Comparison of ENCODE assay signal across 21 cellular contexts in the genomic region with DNA sequence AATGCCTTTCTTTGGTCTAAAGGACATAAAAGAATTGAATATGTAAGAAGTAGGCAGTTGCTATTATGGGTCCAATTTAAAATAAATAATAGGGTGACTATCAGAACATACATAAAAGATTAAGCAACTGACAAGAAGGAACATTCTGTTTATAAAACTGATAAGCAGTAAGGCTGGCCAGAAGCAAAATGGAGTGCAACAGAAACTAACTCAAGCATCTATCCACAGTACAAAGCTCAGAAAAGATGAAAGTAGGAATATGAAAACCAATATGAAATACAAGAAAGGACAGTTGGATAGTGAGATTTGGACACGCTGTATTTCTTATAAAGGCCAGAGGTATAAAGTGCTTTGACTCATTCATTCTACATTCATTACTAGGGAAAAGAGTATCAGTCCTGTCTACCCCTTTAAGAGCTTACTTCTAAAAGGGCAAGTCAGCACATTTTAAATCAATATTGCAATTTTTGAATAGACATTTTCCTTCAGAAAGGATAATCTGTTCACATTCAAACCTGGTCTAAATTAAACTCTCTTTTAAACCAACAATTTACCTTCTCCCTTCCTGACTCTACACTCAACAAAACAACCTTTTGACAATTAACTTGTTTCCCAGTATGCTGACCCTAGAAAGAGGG. TPM values are rescaled to one million over a fixed set of nuclear protein-coding genes. Genes with fewer than 3 reads are reported as not detected.
DNase-seq lines count a peak whose midpoint lies in the region; ATAC-seq and TF ChIP-seq lines count a peak whose summit lies in the region.
"Had no signal": no experiment of that assay in that cellular context is flagged by ENCODE, and none has a peak within 500 bp of the region (broad histone marks: within the 10 kb centered on the region; RNA-seq: fewer than 3 reads in every experiment).

No MANE protein-coding gene starts in this region.

- H3K23ac ChIP-seq in mesenchymal stem cell (ENCODE audit: low read length in 2 of 2), result no peak overlapping the region

- no peaks in the 10 kb centered on the region for H3K27me3 Mint-ChIP-seq in activated T-cell treated with anti-CD3 and anti-CD28 coated beads, Interleukin-2, amount 50 U/mL, for 24 hours
- H3K27me3 Mint-ChIP-seq in CD4-positive, alpha-beta T cell, result no peaks in the 10 kb centered on the region

- no peak overlapping the region for H4K8ac ChIP-seq in mesenchymal stem cell (ENCODE audit: low read length)

- H4K91ac ChIP-seq in mesenchymal stem cell (ENCODE audit: low read length), result no peak overlapping the region

- ATAC-seq in CD4-positive, alpha-beta T cell (ENCODE audit: poor library complexity), result no peak
- no peak for ATAC-seq in GM21447 (IDR thresholded peaks at IDR 0.05; ENCODE audit: unreplicated experiment)
- ATAC-seq: PC-3, SK-N-SH treated with all-trans-retinoic acid at 6 μM for 48 hours had no signal

- H2AFZ ChIP-seq in mesenchymal stem cell (ENCODE audit: low read depth, low read length), result no peak overlapping the region

- no peak overlapping the region for H3K14ac ChIP-seq in mesenchymal stem cell (ENCODE audit: low read length in 2 of 2)

- no peak overlapping the region for H2BK5ac ChIP-seq in mesenchymal stem cell (ENCODE audit: low read depth, low read length, poor library complexity, severe bottlenecking)

- WGBS in mesenchymal stem cell, result no CpG with 5 or more reads among the region's 1 CpG
- 0 to 44% (median 36%) methylated on average over 1 of the region's 1 CpG for WGBS in ovary, 3 donors

- H3K4me1 ChIP-seq in mesenchymal stem cell (ENCODE audit: control insufficient read depth, insufficient read depth, low read depth, low read length) (no peaks in the 10 kb centered on the region), ovary (ENCODE audit: insufficient read depth) (no peaks in the 10 kb centered on the region)
- H3K4me1 ChIP-seq: BE2C had no signal

- no peak overlapping the region for H3K4me2 ChIP-seq in mesenchymal stem cell (ENCODE audit: low read length, poor library complexity, severe bottlenecking)

- no peak for DNase-seq in activated T-cell treated with anti-CD3 and anti-CD28 coated beads, Interleukin-2, amount 50 U/mL, for 24 hours
- no peak for DNase-seq in activated T-cell treated with anti-CD3 and anti-CD28 coated beads, Interleukin-2, amount 50 U/mL, for 48 hours
- DNase-seq in CD4-positive, alpha-beta T cell, result no peak
- peak; percentile 23 for DNase-seq in amniotic epithelial cell (ENCODE audit: low read depth)
- DNase-seq in mesenchymal stem cell, result peak; percentile 18
- no peak for DNase-seq in NCI-H2227 treated with DMSO at 0.1 percent for 48 hours (lab: John Stamatoyannopoulos, UW)
- DNase-seq in ovary, result no peak
- DNase-seq: BE2C, DMS79, GOT3, KBM-7, MV-4-11, NCI-H187 treated with DMSO at 0.1 percent for 48 hours, NCI-H226, NCI-H524, PC-3, RPMI8226, SHP77 treated with DMSO at 0.1 percent for 48 hours had no signal

- no peak overlapping the region for H2BK15ac ChIP-seq in mesenchymal stem cell (ENCODE audit: low read depth, poor library complexity, severe bottlenecking)

- no peak for TF ChIP-seq POLR2A in ovary (IDR thresholded peaks at IDR 0.05)

- no peak for TF ChIP-seq EP300 in ovary (IDR thresholded peaks at IDR 0.05)

- H3K9ac ChIP-seq in mesenchymal stem cell (ENCODE audit: low read length), result no peak overlapping the region

- H3K4me3 ChIP-seq in mesenchymal stem cell (ENCODE audit: insufficient read depth in 1 of 2, low read depth in 1 of 2, low read length in 2 of 2) (no peak overlapping the region), ovary (no peak overlapping the region)

- peaks cover 95% of the 10 kb centered on the region for H3K36me3 Mint-ChIP-seq in activated T-cell treated with anti-CD3 and anti-CD28 coated beads, Interleukin-2, amount 50 U/mL, for 24 hours (ENCODE audit: low read depth)
- H3K36me3 Mint-ChIP-seq in CD4-positive, alpha-beta T cell (ENCODE audit: low read depth), result peaks cover 98% of the 10 kb centered on the region

- no peak overlapping the region for H2BK12ac ChIP-seq in mesenchymal stem cell (ENCODE audit: low read length in 2 of 2)

- intact Hi-C loops in CD4-positive, alpha-beta T cell (cut with DNase I, micrococcal nuclease), result no loop called here
- intact Hi-C loops in ovary (cut with DNase I), result no loop called here

- no peak overlapping the region for H2BK120ac ChIP-seq in mesenchymal stem cell (ENCODE audit: low read depth, low read length)

- no peak for TF ChIP-seq CTCF in CD4-positive, alpha-beta T cell (IDR thresholded peaks at IDR 0.05)
- no peak for TF ChIP-seq CTCF in ovary (IDR thresholded peaks at IDR 0.05)

- H3K9me3 Mint-ChIP-seq in activated T-cell treated with anti-CD3 and anti-CD28 coated beads, Interleukin-2, amount 50 U/mL, for 24 hours, result peaks cover 2% of the 10 kb centered on the region
- peaks cover 4% of the 10 kb centered on the region for H3K9me3 Mint-ChIP-seq in CD4-positive, alpha-beta T cell

- H3K27me3 ChIP-seq in CD4-positive, alpha-beta T cell (ENCODE audit: control insufficient read depth, insufficient read depth, low read length), result no peaks in the 10 kb centered on the region
- no peaks in the 10 kb centered on the region for H3K27me3 ChIP-seq in mesenchymal stem cell (ENCODE audit: control insufficient read depth in 1 of 2, insufficient read depth in 1 of 2, low read length in 2 of 2)
- H3K27me3 ChIP-seq in ovary, result no peaks in the 10 kb centered on the region
- H3K27me3 ChIP-seq: BE2C had no signal

- no peak overlapping the region for H3K18ac ChIP-seq in mesenchymal stem cell (ENCODE audit: low read depth in 1 of 2, low read length in 2 of 2)

- H2AK5ac ChIP-seq in mesenchymal stem cell (ENCODE audit: low read length, severe bottlenecking), result no peak overlapping the region

- H3K27ac ChIP-seq in CD4-positive, alpha-beta T cell (ENCODE audit: low read depth, low read length), result no peak overlapping the region
- no peak overlapping the region for H3K27ac ChIP-seq in mesenchymal stem cell (ENCODE audit: low read length, poor library complexity, severe bottlenecking)
- no peak overlapping the region for H3K27ac ChIP-seq in ovary
- H3K27ac ChIP-seq: 22Rv1 had no signal

- H3K9me3 ChIP-seq in CD4-positive, alpha-beta T cell (ENCODE audit: control insufficient read depth, low read length), result no peaks in the 10 kb centered on the region
- no peaks in the 10 kb centered on the region for H3K9me3 ChIP-seq in mesenchymal stem cell (ENCODE audit: control insufficient read depth, low read length)
- H3K9me3 ChIP-seq in ovary, result no peaks in the 10 kb centered on the region
- H3K9me3 ChIP-seq: BE2C had no signal

- CTCF ChIA-PET in CD4-positive, alpha-beta T cell (lab: Charles Lee), result no interaction called here

- H3K79me1 ChIP-seq in mesenchymal stem cell (replicated peaks; ENCODE audit: low read length, poor library complexity, severe bottlenecking), result peaks cover 32% of the 10 kb centered on the region

- H3K36me3 ChIP-seq in mesenchymal stem cell (ENCODE audit: control insufficient read depth in 1 of 2, insufficient read depth in 2 of 2, low read depth in 1 of 2, low read length in 2 of 2) (peaks cover 12 to 90% of the 10 kb centered on the region in 2 experiments), ovary (no peaks in the 10 kb centered on the region)

- H3K4me3 Mint-ChIP-seq in activated T-cell treated with anti-CD3 and anti-CD28 coated beads, Interleukin-2, amount 50 U/mL, for 24 hours, result no peak overlapping the region
- no peak overlapping the region for H3K4me3 Mint-ChIP-seq in CD4-positive, alpha-beta T cell

- H3K27ac Mint-ChIP-seq in activated T-cell treated with anti-CD3 and anti-CD28 coated beads, Interleukin-2, amount 50 U/mL, for 24 hours, result peak overlapping the region; percentile 13
- peak overlapping the region; percentile 62 for H3K27ac Mint-ChIP-seq in CD4-positive, alpha-beta T cell

- POLR2A ChIA-PET in CD4-positive, alpha-beta T cell (lab: Charles Lee), result interaction anchor here (2.6 kb wide), 1 partner anchor 14 kb away, joined by 13 read pairs; a partner anchor contains a TSS

- no peak overlapping the region for H3K4ac ChIP-seq in mesenchymal stem cell (ENCODE audit: low read depth in 1 of 2, low read length in 2 of 2)

- H3K4me1 Mint-ChIP-seq in activated T-cell treated with anti-CD3 and anti-CD28 coated beads, Interleukin-2, amount 50 U/mL, for 24 hours (ENCODE audit: low read depth), result peaks cover 41% of the 10 kb centered on the region
- peaks cover 52% of the 10 kb centered on the region for H3K4me1 Mint-ChIP-seq in CD4-positive, alpha-beta T cell (ENCODE audit: low read depth)

RNA-seq across cellular contexts. Expression of a gene that starts 14.4 kb away (rescaled TPM):
- total RNA-seq in CD4-positive, alpha-beta T cell, result 10 to 100 TPM; 33.9 to 35.5 TPM
- 54.9 TPM for polyA plus RNA-seq in mesenchymal stem cell (2013, experiment 1 of 2)
- 56.0 TPM for polyA plus RNA-seq in mesenchymal stem cell (2013, experiment 2 of 2)
- total RNA-seq in ovary, result 10 to 100 TPM; 38.7 to 75.3 (median 64.2) TPM
- 100 to 1,000 TPM in 1 of 2 donors, 10 to 100 TPM in 1; 55.5 to 174 TPM for polyA plus RNA-seq in ovary

RNA-seq across cellular contexts. Expression of a gene that starts 52.9 kb away (rescaled TPM):
- 10 to 100 TPM; 22.0 to 23.5 TPM for total RNA-seq in CD4-positive, alpha-beta T cell
- 532 TPM for polyA plus RNA-seq in mesenchymal stem cell (2013, experiment 1 of 2)
- 548 TPM for polyA plus RNA-seq in mesenchymal stem cell (2013, experiment 2 of 2)
- total RNA-seq in ovary, result 100 to 1,000 TPM; 137 to 167 (median 158) TPM
- 100 to 1,000 TPM; 193 to 238 TPM for polyA plus RNA-seq in ovary

Comparison
In these comparisons a context has a peak if more than half of its experiments do, and no peak if none do; other contexts are left out.
1. DNase-seq: peak in amniotic epithelial cell (single experiment) and mesenchymal stem cell (single experiment); none in activated T-cell treated with anti-CD3 and anti-CD28 coated beads, Interleukin-2, amount 50 U/mL, for 24 hours (single experiment), activated T-cell treated with anti-CD3 and anti-CD28 coated beads, Interleukin-2, amount 50 U/mL, for 48 hours (0 of 2), CD4-positive, alpha-beta T cell (0 of 10), NCI-H2227 treated with DMSO at 0.1 percent for 48 hours (single experiment) and ovary (0 of 5).
2. RNA of a gene that starts 52.9 kb away (total RNA-seq): 137 to 167 TPM in ovary; 22.0 to 23.5 TPM in CD4-positive, alpha-beta T cell; every median in the first group is over 4 times any median in the second.